Comparison of ENCODE assay signal across 18 cellular contexts in the genomic region with DNA sequence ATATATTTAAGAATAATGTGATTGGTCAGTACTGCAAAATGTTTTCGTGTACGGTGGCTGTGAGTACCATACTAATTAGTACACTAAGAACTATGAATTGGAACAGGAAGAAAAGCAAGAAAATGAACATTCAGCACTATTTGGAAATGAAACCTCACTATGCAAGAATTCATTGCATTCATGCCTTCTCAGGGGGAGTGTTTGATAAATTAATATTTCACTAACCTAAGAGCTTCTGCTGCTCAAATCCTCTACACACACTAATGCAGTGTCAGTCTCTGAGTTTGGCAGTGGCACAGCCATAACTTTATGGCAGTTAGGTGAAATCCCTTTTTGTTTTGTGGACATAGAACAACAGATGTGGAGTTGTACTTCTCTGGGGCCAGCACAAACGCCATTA.
DNase-seq lines count a peak whose midpoint lies in the region; ATAC-seq, FAIRE-seq and TF ChIP-seq lines count a peak whose summit lies in the region.
"Had no signal": no experiment of that assay in that cellular context is flagged by ENCODE, and none has a peak within 500 bp of the region (broad histone marks: within the 10 kb centered on the region; RNA-seq: fewer than 3 reads in every experiment).

No MANE protein-coding gene starts in this region.

- no peak for TF ChIP-seq POLR2A in HepG2 (IDR thresholded peaks at IDR 0.05; ENCODE audit: insufficient read depth in 1 of 2, low read depth in 2 of 2, low read length in 2 of 2)
- no peak for TF ChIP-seq POLR2A in right lobe of liver (IDR thresholded peaks at IDR 0.05)

- CTCF ChIA-PET in HepG2 (lab: Yijun Ruan, JAX; ENCODE audit: low intra/inter-chr PET ratio, low total read pairs): no interaction called here
- CTCF ChIA-PET in OCI-LY7 (lab: Charles Lee; ENCODE audit: unreplicated experiment): no interaction called here

- peak overlapping the region; percentile 24 to 62 (median 31) for H3K27ac Mint-ChIP-seq in nephron
- H3K27ac Mint-ChIP-seq: B cell; CD4-positive, alpha-beta T cell had no signal

- peaks cover 9% of the 10 kb centered on the region for H3K9me3 Mint-ChIP-seq in nephron
- H3K9me3 Mint-ChIP-seq: CD4-positive, alpha-beta T cell had no signal

- no peak for TF ChIP-seq RAD21 in HepG2 (CRISPR knock-in tag; IDR thresholded peaks at IDR 0.05)

- H3K4me3 ChIP-seq in HepG2 (replicated peaks in 1 of 3; ENCODE audit: insufficient read depth in 1 of 3, low read depth in 2 of 3, low read length in 3 of 3) (no peak overlapping the region), right lobe of liver (no peak overlapping the region), OCI-LY7 (ENCODE audit: low read depth, low read length, poor library complexity, severe bottlenecking) (no peak overlapping the region)
- H3K4me3 ChIP-seq: HAP-1 had no signal

- H3K9ac ChIP-seq in HepG2 (ENCODE audit: insufficient read depth, low read depth, low read length): no peak overlapping the region

- no peak for ATAC-seq in HepG2
- ATAC-seq in right lobe of liver: no peak
- no peak for ATAC-seq in GM19395 (IDR thresholded peaks at IDR 0.05; ENCODE audit: unreplicated experiment)

- no peak overlapping the region for H3K27ac ChIP-seq in HepG2 (ENCODE audit: extremely low read length, insufficient read depth, low read length)
- H3K27ac ChIP-seq in right lobe of liver: no peak overlapping the region
- no peak overlapping the region for H3K27ac ChIP-seq in OCI-LY7 (ENCODE audit: low read depth, low read length, poor library complexity, severe bottlenecking)
- no peak overlapping the region for H3K27ac ChIP-seq in substantia nigra (ENCODE audit: low read depth, low read length, poor library complexity, severe bottlenecking)

- no peaks in the 10 kb centered on the region for H3K27me3 ChIP-seq in HepG2 (ENCODE audit: control insufficient read depth in 1 of 2, insufficient read depth in 2 of 2, low read length in 2 of 2)
- H3K27me3 ChIP-seq in right lobe of liver: no peaks in the 10 kb centered on the region

- FAIRE-seq in HepG2 (lab: Jason Lieb, UNC): no peak
- FAIRE-seq: GM19239, H1, HTR-8/SVneo had no signal

- BruUV-seq in HepG2 (replicated peaks; lab: Mats Ljungman, UMichigan) (no TSS peak), OCI-LY7 (replicated peaks; lab: Mats Ljungman, UMichigan) (no TSS peak)

- no peaks in the 10 kb centered on the region for H3K9me2 ChIP-seq in OCI-LY7 (ENCODE audit: insufficient read depth, low read length)

- no peaks in the 10 kb centered on the region for H3K36me3 ChIP-seq in HepG2 (replicated peaks in 1 of 2; ENCODE audit: control insufficient read depth in 1 of 2, insufficient read depth in 2 of 2, low read length in 2 of 2)
- H3K36me3 ChIP-seq in right lobe of liver: no peaks in the 10 kb centered on the region
- H3K36me3 ChIP-seq in OCI-LY7 (ENCODE audit: insufficient read depth, low read length): no peaks in the 10 kb centered on the region
- H3K36me3 ChIP-seq: HAP-1 had no signal

- peaks cover 5% of the 10 kb centered on the region for H3K4me1 Mint-ChIP-seq in nephron
- H3K4me1 Mint-ChIP-seq: B cell had no signal

- H3K79me2 ChIP-seq in HepG2 (ENCODE audit: insufficient read depth, low read length) (no peaks in the 10 kb centered on the region), OCI-LY7 (ENCODE audit: insufficient read depth, low read depth, low read length) (no peaks in the 10 kb centered on the region)

- TF ChIP-seq CTCF in HepG2 (CRISPR knock-in tag; IDR thresholded peaks at IDR 0.05) (no peak), right lobe of liver (IDR thresholded peaks at IDR 0.05) (no peak), nephron (IDR thresholded peaks at IDR 0.05; ENCODE audit: unreplicated experiment in 3 of 3) (no peak), OCI-LY7 (conservative IDR thresholded peaks at IDR 0.05; ENCODE audit: low read length) (no peak)

- no peaks in the 10 kb centered on the region for H3K27me3 Mint-ChIP-seq in nephron (ENCODE audit: low read depth)
- H3K27me3 Mint-ChIP-seq: CD4-positive, alpha-beta T cell had no signal

- peaks cover 7% of the 10 kb centered on the region for H3K36me3 Mint-ChIP-seq in nephron (ENCODE audit: low read depth)

- DNase-seq in HepG2 (ENCODE audit: low spot score) (no peak), right lobe of liver (no peak), kidney glomerular epithelial cell (lab: John Stamatoyannopoulos, UW) (peak; percentile 84), OCI-LY7 (ENCODE audit: low spot score) (no peak), substantia nigra (lab: John Stamatoyannopoulos, UW) (no peak), NCI-H748 treated with DMSO at 0.1 percent for 48 hours (lab: John Stamatoyannopoulos, UW) (no peak)
- DNase-seq: C1 segment of cervical spinal cord; Calu3; CD4-positive, alpha-beta T cell; DND-41; GDM1 had no signal

- H3K4me3 Mint-ChIP-seq in nephron: no peak overlapping the region
- H3K4me3 Mint-ChIP-seq: B cell; CD4-positive, alpha-beta T cell had no signal

- intact Hi-C loops in HepG2 (cut with micrococcal nuclease; ENCODE audit: unreplicated experiment): loop anchor here (5.0 kb wide), 1 partner anchor 40 kb away; no protein-coding TSS in a partner anchor
- intact Hi-C loops in right lobe of liver (cut with DNase I): no loop called here
- intact Hi-C loops in OCI-LY7 (cut with micrococcal nuclease; ENCODE audit: unreplicated experiment): no loop called here

- H2AFZ ChIP-seq in HepG2 (ENCODE audit: low read length): no peak overlapping the region
- H2AFZ ChIP-seq in OCI-LY7 (ENCODE audit: low read length): no peak overlapping the region

- no peaks in the 10 kb centered on the region for H3K4me1 ChIP-seq in HepG2 (ENCODE audit: insufficient read depth, low read length)
- no peaks in the 10 kb centered on the region for H3K4me1 ChIP-seq in right lobe of liver
- no peaks in the 10 kb centered on the region for H3K4me1 ChIP-seq in OCI-LY7 (ENCODE audit: insufficient read depth, low read length, poor library complexity, severe bottlenecking)

- WGBS in HepG2 (ENCODE audit: low lambda C conversion rate): 79% methylated on average over 3 of the region's 3 CpGs
- 83% methylated on average over 3 of the region's 3 CpGs for WGBS in right lobe of liver (ENCODE audit: insufficient coverage, low coverage, low lambda C conversion rate, missing lambda C conversion rate)

- TF ChIP-seq EP300 in HepG2 (IDR thresholded peaks at IDR 0.05; ENCODE audit: low read depth in 2 of 2, low read length in 2 of 2) (no peak), HepG2 (CRISPR knock-in tag; IDR thresholded peaks at IDR 0.05; ENCODE audit: borderline replicate concordance) (no peak)

- H3K9me3 ChIP-seq in HepG2 (ENCODE audit: low read length) (no peaks in the 10 kb centered on the region), right lobe of liver (no peaks in the 10 kb centered on the region), OCI-LY7 (ENCODE audit: low read length) (no peaks in the 10 kb centered on the region; the same call in 1 of the 2 replicates)
- H3K9me3 ChIP-seq: HAP-1 had no signal

- in situ Hi-C loops in HepG2 (cut with HindIII; ENCODE audit: extremely low pct_ligation_motif_present, low pct_unique_long_range_greater_than_20kb): no loop called here

- POLR2A ChIA-PET in HepG2 (lab: Yijun Ruan, JAX) (no interaction called here), OCI-LY7 (lab: Charles Lee) (no interaction called here)

- H4K20me1 ChIP-seq in HepG2 (ENCODE audit: insufficient read depth, low read length) (no peaks in the 10 kb centered on the region), OCI-LY7 (ENCODE audit: insufficient read depth, low read length) (no peaks in the 10 kb centered on the region)

- H3K4me2 ChIP-seq in HepG2 (ENCODE audit: low read depth, low read length): no peak overlapping the region
- no peak overlapping the region for H3K4me2 ChIP-seq in OCI-LY7 (ENCODE audit: low read length)

TF ChIP-seq in HepG2, 621 proteins besides CTCF, POLR2A, EP300 and RAD21 (continues in another document):
- TF ChIP-seq MAFF (IDR thresholded peaks at IDR 0.05; ENCODE audit: low read depth, low read length): peak; percentile 63
- TF ChIP-seq, protein P1, sequence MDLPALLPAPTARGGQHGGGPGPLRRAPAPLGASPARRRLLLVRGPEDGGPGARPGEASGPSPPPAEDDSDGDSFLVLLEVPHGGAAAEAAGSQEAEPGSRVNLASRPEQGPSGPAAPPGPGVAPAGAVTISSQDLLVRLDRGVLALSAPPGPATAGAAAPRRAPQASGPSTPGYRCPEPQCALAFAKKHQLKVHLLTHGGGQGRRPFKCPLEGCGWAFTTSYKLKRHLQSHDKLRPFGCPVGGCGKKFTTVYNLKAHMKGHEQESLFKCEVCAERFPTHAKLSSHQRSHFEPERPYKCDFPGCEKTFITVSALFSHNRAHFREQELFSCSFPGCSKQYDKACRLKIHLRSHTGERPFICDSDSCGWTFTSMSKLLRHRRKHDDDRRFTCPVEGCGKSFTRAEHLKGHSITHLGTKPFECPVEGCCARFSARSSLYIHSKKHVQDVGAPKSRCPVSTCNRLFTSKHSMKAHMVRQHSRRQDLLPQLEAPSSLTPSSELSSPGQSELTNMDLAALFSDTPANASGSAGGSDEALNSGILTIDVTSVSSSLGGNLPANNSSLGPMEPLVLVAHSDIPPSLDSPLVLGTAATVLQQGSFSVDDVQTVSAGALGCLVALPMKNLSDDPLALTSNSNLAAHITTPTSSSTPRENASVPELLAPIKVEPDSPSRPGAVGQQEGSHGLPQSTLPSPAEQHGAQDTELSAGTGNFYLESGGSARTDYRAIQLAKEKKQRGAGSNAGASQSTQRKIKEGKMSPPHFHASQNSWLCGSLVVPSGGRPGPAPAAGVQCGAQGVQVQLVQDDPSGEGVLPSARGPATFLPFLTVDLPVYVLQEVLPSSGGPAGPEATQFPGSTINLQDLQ (CRISPR knock-in tag; IDR thresholded peaks at IDR 0.05): no peak
- no peak for TF ChIP-seq KDM2A (CRISPR knock-in tag; IDR thresholded peaks at IDR 0.05; ENCODE audit: borderline replicate concordance, low read depth)
- peak; percentile 57 to 60 for TF ChIP-seq MAFK (conservative IDR thresholded peaks at IDR 0.05 in 1 of 2, IDR thresholded peaks at IDR 0.05 in 1 of 2; ENCODE audit: low read length in 2 of 2)
- TF ChIP-seq CCAR2 (optimal IDR thresholded peaks at IDR 0.05; ENCODE audit: low read depth, low read length): no peak
